ENCODE assay signal across 21 cellular contexts in genomic region chrX:67523932-67524331, GRCh38. TPM values are rescaled to one million over a fixed set of nuclear protein-coding genes. Genes with fewer than 3 reads are reported as not detected.
DNase-seq lines count a peak whose midpoint lies in the region; ATAC-seq, FAIRE-seq and TF ChIP-seq lines count a peak whose summit lies in the region.
"Had no signal": no experiment of that assay in that cellular context is flagged by ENCODE, and none has a peak within 500 bp of the region (broad histone marks: within the 10 kb centered on the region; RNA-seq: fewer than 3 reads in every experiment).

No MANE protein-coding gene starts in this region.

- TF ChIP-seq CTCF in liver (IDR thresholded peaks at IDR 0.05; ENCODE audit: low read depth, low read length, missing input control), result no peak
- no peak for TF ChIP-seq CTCF in HepG2 (CRISPR knock-in tag; IDR thresholded peaks at IDR 0.05)
- no peak for TF ChIP-seq CTCF in right lobe of liver (IDR thresholded peaks at IDR 0.05)

- peak overlapping the region in 1 of 2 donors; percentile 31 for H3K9ac ChIP-seq in liver (ENCODE audit: low read depth in 1 of 2, low read length in 2 of 2)
- no peak overlapping the region for H3K9ac ChIP-seq in HepG2 (ENCODE audit: insufficient read depth, low read depth, low read length)

- intact Hi-C loops in HepG2 (cut with micrococcal nuclease; ENCODE audit: unreplicated experiment) (no loop called here), right lobe of liver (cut with DNase I) (no loop called here), aorta (cut with DNase I) (no loop called here)

- BruUV-seq in HepG2 (replicated peaks; lab: Mats Ljungman, UMichigan), result no TSS peak

- TF ChIP-seq RAD21 in liver (IDR thresholded peaks at IDR 0.05) (peak; percentile 45 to 47), HepG2 (CRISPR knock-in tag; IDR thresholded peaks at IDR 0.05) (no peak)

- ATAC-seq in HepG2 (no peak), right lobe of liver (peak; percentile 74 to 86 (median 82)), HG03439 (IDR thresholded peaks at IDR 0.05; ENCODE audit: unreplicated experiment) (no peak), aorta (ENCODE audit: low FRiP score) (no peak)
- no peak for ATAC-seq in activated CD4-positive, CD25-positive, alpha-beta regulatory T cell treated with anti-CD3 and anti-CD28 coated beads, Interleukin-2, amount 50 U/mL, for 24 hours
- ATAC-seq: Panc1 had no signal

- no peaks in the 10 kb centered on the region for H3K79me2 ChIP-seq in HepG2 (ENCODE audit: insufficient read depth, low read length)

- H3K4me2 ChIP-seq in HepG2 (ENCODE audit: low read depth, low read length), result no peak overlapping the region

- in situ Hi-C loops in HepG2 (cut with HindIII; ENCODE audit: extremely low pct_ligation_motif_present, low pct_unique_long_range_greater_than_20kb), result no loop called here

- H3K27me3 ChIP-seq in liver (ENCODE audit: control insufficient read depth in 4 of 4, insufficient read depth in 4 of 4, low read length in 3 of 4) (peaks cover 0 to 2% (median 0%) of the 10 kb centered on the region in 4 donors), HepG2 (ENCODE audit: control insufficient read depth in 1 of 2, insufficient read depth in 2 of 2, low read length in 2 of 2) (no peaks in the 10 kb centered on the region), right lobe of liver (no peaks in the 10 kb centered on the region), aorta (ENCODE audit: control insufficient read depth in 1 of 2, insufficient read depth in 2 of 2, low read length in 1 of 2) (no peaks in the 10 kb centered on the region)
- H3K27me3 ChIP-seq: SJCRH30 had no signal

- peaks cover 2 to 29% (median 26%) of the 10 kb centered on the region in 4 donors for H3K4me1 ChIP-seq in liver (ENCODE audit: control insufficient read depth in 4 of 4, insufficient read depth in 4 of 4, low read length in 3 of 4)
- H3K4me1 ChIP-seq in HepG2 (ENCODE audit: insufficient read depth, low read length), result no peaks in the 10 kb centered on the region
- peaks cover 0 to 15% (median 0%) of the 10 kb centered on the region in 4 donors for H3K4me1 ChIP-seq in right lobe of liver
- peaks cover 2 to 6% of the 10 kb centered on the region in 2 donors for H3K4me1 ChIP-seq in aorta (ENCODE audit: control insufficient read depth in 1 of 2, insufficient read depth in 2 of 2, low read length in 2 of 2)

- H3K27ac ChIP-seq in liver (ENCODE audit: low read depth in 1 of 2, low read length in 2 of 2) (peak overlapping the region; percentile 68 to 77), HepG2 (ENCODE audit: extremely low read length, insufficient read depth, low read length) (no peak overlapping the region), right lobe of liver (peak overlapping the region; percentile 10 to 60 (median 24)), aorta (ENCODE audit: low read depth in 1 of 2, low read length in 2 of 2) (no peak overlapping the region)
- H3K27ac ChIP-seq: HL-60, SJCRH30 had no signal

- H2AFZ ChIP-seq in HepG2 (ENCODE audit: low read length), result no peak overlapping the region

- H3K36me3 ChIP-seq in liver (ENCODE audit: control insufficient read depth in 4 of 4, insufficient read depth in 3 of 4, low read depth in 1 of 4, low read length in 3 of 4), result no peaks in the 10 kb centered on the region
- H3K36me3 ChIP-seq in HepG2 (replicated peaks in 1 of 2; ENCODE audit: control insufficient read depth in 1 of 2, insufficient read depth in 2 of 2, low read length in 2 of 2), result no peaks in the 10 kb centered on the region
- H3K36me3 ChIP-seq in right lobe of liver, result no peaks in the 10 kb centered on the region
- no peaks in the 10 kb centered on the region for H3K36me3 ChIP-seq in aorta (ENCODE audit: control insufficient read depth in 1 of 2, insufficient read depth in 2 of 2, low read length in 1 of 2)
- H3K36me3 ChIP-seq: SJCRH30 had no signal

- no peak for DNase-seq in HepG2 (ENCODE audit: low spot score)
- DNase-seq in dermis blood vessel endothelial cell, result peak; percentile 4
- no peak for DNase-seq in right lobe of liver
- DNase-seq in aorta, result no peak
- DNase-seq: DMS79 treated with DMSO at 0.1 percent for 48 hours; NCI-H1092 treated with DMSO at 0.1 percent for 48 hours; NCI-H1436 treated with DMSO at 0.1 percent for 48 hours; NCI-H1930; NCI-H345; NCI-H524; NCI-H774; NK-92 treated with Interleukin-12 subunit alpha and Interleukin-12 subunit beta, amount 100 ng/mL, for 24 hours had no signal

- CTCF ChIA-PET in HepG2 (lab: Yijun Ruan, JAX; ENCODE audit: low intra/inter-chr PET ratio, low total read pairs), result no interaction called here

- no peak for TF ChIP-seq POLR2A in HepG2 (IDR thresholded peaks at IDR 0.05; ENCODE audit: insufficient read depth in 1 of 2, low read depth in 2 of 2, low read length in 2 of 2)
- no peak for TF ChIP-seq POLR2A in right lobe of liver (IDR thresholded peaks at IDR 0.05)

- POLR2A ChIA-PET in HepG2 (lab: Yijun Ruan, JAX), result no interaction called here

- H3K4me3 ChIP-seq in liver (ENCODE audit: low read depth in 1 of 3, low read length in 3 of 3) (no peak overlapping the region), HepG2 (replicated peaks in 1 of 3; ENCODE audit: insufficient read depth in 1 of 3, low read depth in 2 of 3, low read length in 3 of 3) (no peak overlapping the region), right lobe of liver (no peak overlapping the region), aorta (ENCODE audit: low read length in 2 of 2) (no peak overlapping the region)
- H3K4me3 ChIP-seq: SJCRH30 had no signal

- no peaks in the 10 kb centered on the region for H4K20me1 ChIP-seq in HepG2 (ENCODE audit: insufficient read depth, low read length)

- H3K9me3 ChIP-seq in liver (ENCODE audit: control insufficient read depth in 4 of 4, low read length in 3 of 4) (peaks cover 0 to 2% (median 0%) of the 10 kb centered on the region in 4 donors), HepG2 (ENCODE audit: low read length) (no peaks in the 10 kb centered on the region), right lobe of liver (no peaks in the 10 kb centered on the region), aorta (ENCODE audit: control insufficient read depth, low read length) (no peaks in the 10 kb centered on the region)
- H3K9me3 ChIP-seq: SJCRH30 had no signal

- no peak for FAIRE-seq in HepG2 (lab: Jason Lieb, UNC)
- FAIRE-seq: H54 had no signal

- 13% methylated on average over 1 of the region's 1 CpG for WGBS in liver
- WGBS in HepG2 (ENCODE audit: low lambda C conversion rate), result 10% methylated on average over 1 of the region's 1 CpG
- WGBS in right lobe of liver (ENCODE audit: insufficient coverage, low coverage, low lambda C conversion rate, missing lambda C conversion rate), result 12% methylated on average over 1 of the region's 1 CpG
- 3 to 6% methylated on average over 1 of the region's 1 CpG for WGBS in aorta, 2 donors

- TF ChIP-seq EP300 in HepG2 (IDR thresholded peaks at IDR 0.05; ENCODE audit: low read depth in 2 of 2, low read length in 2 of 2), result no peak
- TF ChIP-seq EP300 in HepG2 (CRISPR knock-in tag; IDR thresholded peaks at IDR 0.05; ENCODE audit: borderline replicate concordance), result no peak

TF ChIP-seq in HepG2, 621 proteins besides CTCF, POLR2A, EP300 and RAD21 (continues in another document):
- TF ChIP-seq ZNF530 (CRISPR knock-in tag; IDR thresholded peaks at IDR 0.05; ENCODE audit: low read depth), result no peak
- no peak for TF ChIP-seq USF2 (IDR thresholded peaks at IDR 0.05; ENCODE audit: low read depth, low read length)
- no peak for TF ChIP-seq USF2 (CRISPR knock-in tag; IDR thresholded peaks at IDR 0.05; ENCODE audit: borderline replicate concordance)
- no peak for TF ChIP-seq ZNF546 (CRISPR knock-in tag; conservative IDR thresholded peaks at IDR 0.05)

RNA-seq across cellular contexts. Expression of gene AR, which starts 19.9 kb away (rescaled TPM):
- total RNA-seq in liver, result 10 to 100 TPM in 1 of 2 donors, 1 to 10 TPM in 1; 2.8 to 67.4 TPM
- 10 to 100 TPM; 11.9 to 33.9 TPM for polyA plus RNA-seq in liver
- not detected in 2 replicates for total RNA-seq in HepG2 (2016; rRNA removed; fragmentation: Illumina TruSeq; extraction: Trizol)
- not detected in 2 replicates for total RNA-seq in HepG2 (2016; cell fraction: cytosol; rRNA removed; fragmentation: Illumina TruSeq; extraction: Trizol; ENCODE audit: low read depth)
- not detected in 2 replicates for total RNA-seq in HepG2 (2016; cell fraction: insoluble cytoplasmic fraction; rRNA removed; fragmentation: Illumina TruSeq; extraction: Trizol)
- not detected in 2 replicates for total RNA-seq in HepG2 (2016; cell fraction: membrane; rRNA removed; fragmentation: Illumina TruSeq; extraction: Trizol)
- not detected in 2 replicates for total RNA-seq in HepG2 (2016; cell fraction: nucleus; rRNA removed; fragmentation: Illumina TruSeq; extraction: Trizol)
- polyA plus RNA-seq in HepG2 (2011; rRNA removed), result not detected in 2 replicates
- not detected in 2 replicates for polyA plus RNA-seq in HepG2 (2011; cell fraction: cytosol; rRNA removed)
- not detected in 2 replicates for polyA plus RNA-seq in HepG2 (2011; cell fraction: nucleus; rRNA removed)
- not detected in 2 replicates for polyA plus RNA-seq in HepG2 (2012)
- not detected in 2 replicates for polyA plus RNA-seq in HepG2 (2016; cell fraction: cytosol; fragmentation: Illumina TruSeq; extraction: Trizol; ENCODE audit: low read depth)
- polyA plus RNA-seq in HepG2 (2016; cell fraction: insoluble cytoplasmic fraction; fragmentation: Illumina TruSeq; extraction: Trizol; ENCODE audit: low read depth), result not detected in 2 replicates
- polyA plus RNA-seq in HepG2 (2016; cell fraction: membrane; fragmentation: Illumina TruSeq; extraction: Trizol; ENCODE audit: low read depth), result not detected in 2 replicates
- polyA plus RNA-seq in HepG2 (2016; cell fraction: nucleus; fragmentation: Illumina TruSeq; extraction: Trizol; ENCODE audit: insufficient read depth, low read depth), result not detected in 2 replicates
- not detected in 2 replicates for polyA minus RNA-seq in HepG2 (2011; rRNA and poly(A)+ RNA removed; ENCODE audit: low replicate concordance)
- not detected in 2 replicates for polyA minus RNA-seq in HepG2 (2011; cell fraction: cytosol; rRNA and poly(A)+ RNA removed)
- polyA minus RNA-seq in HepG2 (2011; cell fraction: nucleus; rRNA and poly(A)+ RNA removed), result not detected in 2 replicates
- total RNA-seq in dermis blood vessel endothelial cell, result 1.2 and 2.9 TPM in 2 replicates
- total RNA-seq in right lobe of liver, result 10 to 100 TPM; 18.5 to 77.5 (median 47.3) TPM
- total RNA-seq in aorta, result 10 to 100 TPM; 12.8 to 17.9 TPM
- polyA plus RNA-seq in aorta, result 1 to 10 TPM; 1.6 to 5.0 TPM
- total RNA-seq: HT-29 had no signal
- polyA plus RNA-seq: CD14-positive monocyte had no signal

Comparison
In these comparisons a context has a peak if more than half of its experiments do, and no peak if none do; other contexts are left out.
1. H3K27ac ChIP-seq: peak in liver (2 of 2) and right lobe of liver (3 of 3); none in HepG2 (single experiment) and aorta (0 of 2).
2. ATAC-seq: peak in right lobe of liver (4 of 4); none in HepG2 (single experiment), activated CD4-positive, CD25-positive, alpha-beta regulatory T cell treated with anti-CD3 and anti-CD28 coated beads, Interleukin-2, amount 50 U/mL, for 24 hours (0 of 2), HG03439 (single experiment) and aorta (single experiment).